In the genomic region with DNA sequence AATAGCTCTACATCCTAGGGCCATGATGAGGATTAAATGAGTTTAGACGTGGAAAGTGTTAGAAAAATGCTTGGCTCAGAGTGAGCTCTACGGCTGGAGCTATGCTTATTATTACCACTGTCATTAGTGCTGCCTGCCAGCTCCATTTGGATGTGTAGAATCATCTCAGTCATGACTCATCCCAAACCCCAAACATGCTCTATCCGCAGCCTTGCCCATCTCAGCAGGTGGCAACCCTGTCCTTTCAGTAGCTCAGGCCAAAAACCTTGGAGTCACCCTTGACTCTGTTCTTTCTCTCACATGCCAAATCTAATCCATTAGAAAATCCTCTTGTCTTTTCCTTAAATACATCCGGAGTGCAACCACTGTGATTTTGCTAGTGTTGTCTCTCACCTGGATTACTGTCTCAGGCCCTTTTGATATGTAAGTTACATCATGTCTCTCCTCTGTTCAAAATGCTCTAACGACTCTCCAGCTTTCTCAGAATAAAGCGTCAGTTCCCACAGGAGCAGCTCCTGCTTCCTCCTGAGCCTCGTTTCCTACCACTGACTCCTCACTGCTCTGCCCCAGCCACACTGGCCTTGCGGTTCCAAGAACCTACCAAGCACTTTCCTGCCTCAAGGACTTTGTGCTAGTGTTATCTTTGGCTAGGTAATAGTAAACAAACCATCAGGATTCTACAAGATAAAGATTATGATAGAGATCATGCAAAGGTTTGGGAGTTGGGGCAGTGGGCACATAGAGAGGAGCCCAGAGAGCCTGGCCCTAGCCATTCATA, we compare ENCODE assay signal across 22 cellular contexts. TPM values are rescaled to one million over a fixed set of nuclear protein-coding genes. Genes with fewer than 3 reads are reported as not detected.
DNase-seq lines count a peak whose midpoint lies in the region; TF ChIP-seq lines count a peak whose summit lies in the region.
"Had no signal": no experiment of that assay in that cellular context is flagged by ENCODE, and none has a peak within 500 bp of the region (broad histone marks: within the 10 kb centered on the region; RNA-seq: fewer than 3 reads in every experiment).

No MANE protein-coding gene starts in this region.

- intact Hi-C loops in mammary epithelial cell (cut with micrococcal nuclease): no loop called here

- H3K9me3 ChIP-seq in mammary epithelial cell (replicated peaks; ENCODE audit: insufficient read depth, low read length): no peaks in the 10 kb centered on the region
- H3K9me3 ChIP-seq: stomach had no signal

- no TSS peak for BruUV-seq in mammary epithelial cell (replicated peaks; lab: Mats Ljungman, UMichigan)

- CTCF ChIA-PET in mammary epithelial cell (lab: Charles Lee; ENCODE audit: low non-redundant PET): no interaction called here
- CTCF ChIA-PET in GM10248 (lab: Yijun Ruan, JAX): interaction anchor here (6.4 kb wide), 1 partner anchor 25 kb away, joined by 33 read pairs; no protein-coding TSS in a partner anchor

- no peak overlapping the region for H3K4me2 ChIP-seq in mammary epithelial cell (ENCODE audit: insufficient read depth, low read depth, low read length)

- POLR2A ChIA-PET in GM10248 (lab: Yijun Ruan, JAX): no interaction called here

- in situ Hi-C loops in mammary epithelial cell (cut with MboI; ENCODE audit: low sequenced_read_pairs in 2 of 2): no loop called here

- H3K4me1 ChIP-seq in mammary epithelial cell (ENCODE audit: insufficient read depth, low read length): no peaks in the 10 kb centered on the region

- dilution Hi-C loops in mammary epithelial cell (cut with HindIII; ENCODE audit: low sequenced_read_pairs): no loop called here

- no peak overlapping the region for H3K27ac ChIP-seq in mammary epithelial cell (ENCODE audit: insufficient read depth, low read depth, low read length)
- H3K27ac ChIP-seq: stomach had no signal

- TF ChIP-seq CTCF in mammary epithelial cell (conservative IDR thresholded peaks at IDR 0.05 in 1 of 2, IDR thresholded peaks at IDR 0.05 in 1 of 2; ENCODE audit: extremely low read depth in 1 of 2, insufficient read depth in 1 of 2, low read depth in 1 of 2, low read length in 2 of 2) (no peak), GM10248 (IDR thresholded peaks at IDR 0.05; ENCODE audit: control extremely low read depth, extremely low read depth, low read depth, missing control alignments) (no peak), foreskin fibroblast (IDR thresholded peaks at IDR 0.05; ENCODE audit: low read depth, low read length) (no peak)

- no peaks in the 10 kb centered on the region for H3K36me3 ChIP-seq in mammary epithelial cell (ENCODE audit: insufficient read depth, low read length)
- H3K36me3 ChIP-seq: stomach had no signal

- H4K20me1 ChIP-seq in mammary epithelial cell (ENCODE audit: insufficient read depth, low read length): no peaks in the 10 kb centered on the region

- H2AFZ ChIP-seq in mammary epithelial cell (ENCODE audit: low read depth, low read length): no peak overlapping the region

- 65% methylated on average over 8 of the region's 8 CpGs for WGBS in mammary epithelial cell (ENCODE audit: low coverage, missing lambda C conversion rate)

- H3K79me2 ChIP-seq in mammary epithelial cell (ENCODE audit: insufficient read depth, low read length): no peaks in the 10 kb centered on the region

- no peak overlapping the region for H3K9ac ChIP-seq in mammary epithelial cell (ENCODE audit: insufficient read depth, low read length)

- H3K27me3 ChIP-seq in mammary epithelial cell (ENCODE audit: insufficient read depth, low read length): peaks cover 12% of the 10 kb centered on the region

- DNase-seq in 8988T (peak; percentile 22), H4 (ENCODE audit: low spot score) (peak; percentile 24), NCI-H2227 treated with DMSO at 0.1 percent for 48 hours (lab: John Stamatoyannopoulos, UW) (peak; percentile 38), mammary epithelial cell (peak; percentile 26), C1 segment of cervical spinal cord (lab: John Stamatoyannopoulos, UW) (no peak), GM10248 (ENCODE audit: extremely low spot score) (no peak), foreskin fibroblast (no peak), mesenteric fat pad (ENCODE audit: low spot score) (no peak)
- DNase-seq: activated CD4-positive, alpha-beta T cell treated with anti-CD3 and anti-CD28 coated beads for 1 hour; activated CD8-positive, alpha-beta memory T cell treated with anti-CD3 and anti-CD28 coated beads, Interleukin-2, amount 10 ng/mL, durations not matched to agents 7 days and 5 days; activated gamma-delta T cell treated with Interleukin-2 at 50 U/mL for 16 hours; nephron progenitor cell; NK-92 treated with Interleukin-12 subunit alpha and Interleukin-12 subunit beta, amount 100 ng/mL, for 24 hours; Right ventricle myocardium superior; stomach had no signal

- H3K4me3 ChIP-seq in mammary epithelial cell (replicated peaks in 1 of 3; ENCODE audit: insufficient read depth in 1 of 3, low read depth in 2 of 3, low read length in 3 of 3) (no peak overlapping the region), foreskin fibroblast (ENCODE audit: low read depth in 1 of 2, low read length in 2 of 2) (no peak overlapping the region)
- H3K4me3 ChIP-seq: GM12878, stomach had no signal

RNA-seq across cellular contexts. Expression of a gene that starts 10.5 kb away (rescaled TPM):
- total RNA-seq in H4 (2014; rRNA removed; shearing (Covaris generic)): not detected in 2 replicates
- not detected for total RNA-seq in mammary epithelial cell
- polyA plus RNA-seq in mammary epithelial cell: not detected
- not detected for polyA minus RNA-seq in mammary epithelial cell
- not detected for total RNA-seq in mesenteric fat pad
- total RNA-seq: activated CD8-positive, alpha-beta memory T cell treated with anti-CD3 and anti-CD28 coated beads, Interleukin-2, amount 10 ng/mL, durations not matched to agents 7 days and 5 days; epithelial cell of proximal tubule; GM12878; lung microvascular endothelial cell; Right ventricle myocardium superior; T-helper 2 cell treated with Interferon-gamma antibody and Interleukin-4, amounts not matched to agents 100 ng/mL and 5 ng/mL, for 36 hours; ureter had no signal
- polyA plus RNA-seq: AG04450, GM12878 had no signal

RNA-seq across cellular contexts. Expression of a gene that starts 51.0 kb away (rescaled TPM):
- total RNA-seq in H4 (2014; rRNA removed; shearing (Covaris generic)): 478 and 499 TPM in 2 replicates
- total RNA-seq in mammary epithelial cell (1,000 to 10,000 TPM; 1,418 to 1,465 TPM), mesenteric fat pad (202 TPM)
- 1,009 TPM for polyA plus RNA-seq in mammary epithelial cell
- polyA minus RNA-seq in mammary epithelial cell: 581 TPM

RNA-seq across cellular contexts. Expression of a gene that starts 53.1 kb away (rescaled TPM):
- total RNA-seq in H4 (2014; rRNA removed; shearing (Covaris generic)): not detected in 2 replicates
- total RNA-seq in mammary epithelial cell: not detected
- polyA plus RNA-seq in mammary epithelial cell: not detected
- polyA minus RNA-seq in mammary epithelial cell: not detected
- not detected for total RNA-seq in mesenteric fat pad
- total RNA-seq: activated CD8-positive, alpha-beta memory T cell treated with anti-CD3 and anti-CD28 coated beads, Interleukin-2, amount 10 ng/mL, durations not matched to agents 7 days and 5 days; epithelial cell of proximal tubule; GM12878; HT-29; lung microvascular endothelial cell; Right ventricle myocardium superior; stomach; T-helper 2 cell treated with Interferon-gamma antibody and Interleukin-4, amounts not matched to agents 100 ng/mL and 5 ng/mL, for 36 hours; ureter had no signal
- polyA plus RNA-seq: AG04450, GM12878, stomach had no signal

Comparison
In these comparisons a context has a peak if more than half of its experiments do, and no peak if none do; other contexts are left out.
1. DNase-seq: peak in 8988T (single experiment), H4 (single experiment), NCI-H2227 treated with DMSO at 0.1 percent for 48 hours (single experiment) and mammary epithelial cell (single experiment); none in C1 segment of cervical spinal cord (0 of 14), GM10248 (single experiment), foreskin fibroblast (0 of 2) and mesenteric fat pad (single experiment).